8 cellular contexts compared by ENCODE assay signal in the genomic region with DNA sequence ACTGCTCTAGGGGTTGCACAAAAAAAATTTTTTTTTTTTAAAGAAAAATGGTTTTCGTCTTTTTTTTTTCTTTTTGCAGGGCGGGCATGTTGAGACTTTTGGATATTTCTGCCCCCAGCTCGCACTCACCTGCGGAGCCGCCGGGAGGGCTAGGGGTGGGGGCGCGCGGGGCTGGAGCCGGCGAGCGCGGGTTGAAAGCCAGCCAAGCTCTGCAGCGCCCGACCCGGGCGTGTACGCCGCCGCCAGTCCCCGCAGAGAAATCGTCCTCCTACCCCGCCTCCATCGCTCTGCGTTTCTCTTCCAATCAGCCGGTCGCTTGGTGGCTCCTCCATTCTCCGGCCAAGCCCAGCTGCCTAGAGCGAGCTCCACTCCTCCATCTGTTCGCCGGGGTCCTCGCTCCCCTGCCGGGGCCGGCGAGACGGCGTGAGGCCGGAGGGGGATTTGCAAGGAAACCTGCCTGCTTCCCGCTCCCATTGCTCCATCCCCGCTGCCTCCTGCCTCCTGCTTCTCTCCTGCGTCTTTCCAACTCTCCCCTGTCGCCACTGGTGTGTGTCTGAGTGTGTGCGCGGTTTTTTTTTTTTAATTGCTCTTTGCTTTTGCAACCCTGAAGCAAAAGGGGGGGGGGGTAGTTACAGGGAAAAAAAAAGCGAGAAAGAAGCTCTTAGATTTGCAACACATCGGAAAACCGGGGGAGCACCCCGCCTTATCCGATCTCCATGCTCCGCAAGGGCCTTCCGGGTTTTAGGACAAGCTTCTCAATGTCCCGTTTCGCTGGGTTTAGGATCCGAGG.
DNase-seq lines count a peak whose midpoint lies in the region; ATAC-seq and TF ChIP-seq lines count a peak whose summit lies in the region.

No MANE protein-coding gene starts in this region.

- H3K27me3 ChIP-seq in rectal smooth muscle tissue (ENCODE audit: control insufficient read depth, insufficient read depth, low read length) = no peaks in the 10 kb centered on the region

- peaks cover 18% of the 10 kb centered on the region for H3K4me1 ChIP-seq in rectal smooth muscle tissue (ENCODE audit: control insufficient read depth, insufficient read depth, low read length)

- H3K4me3 ChIP-seq in astrocyte of the spinal cord (ENCODE audit: low read depth, low read length) (peak overlapping the region; percentile 81), rectal smooth muscle tissue (ENCODE audit: low read length) (peak overlapping the region; percentile 88)

- peaks cover 7% of the 10 kb centered on the region for H3K36me3 ChIP-seq in rectal smooth muscle tissue (ENCODE audit: control insufficient read depth, insufficient read depth, low read length)

- peak; percentile 45 for DNase-seq in NCI-H2029 treated with DMSO at 0.1 percent for 48 hours (lab: John Stamatoyannopoulos, UW)
- peak; percentile 57 for DNase-seq in T-helper 22 cell (ENCODE audit: low read depth)
- peak; percentile 86 for DNase-seq in astrocyte of the spinal cord (ENCODE audit: low read depth, low spot score)
- DNase-seq in hippocampal formation (lab: John Stamatoyannopoulos, UW) = peak; percentile 75 to 79

- TF ChIP-seq POLR2A in GM15510 (IDR thresholded peaks at IDR 0.05; ENCODE audit: borderline replicate concordance, extremely low read depth, insufficient read length) = peak; percentile 65

- ATAC-seq in GM18498 (IDR thresholded peaks at IDR 0.05; ENCODE audit: unreplicated experiment) = no peak
- ATAC-seq in HG03460 (IDR thresholded peaks at IDR 0.05; ENCODE audit: unreplicated experiment) = no peak

- in situ Hi-C loops in astrocyte of the spinal cord (cut with HindIII; ENCODE audit: low sequenced_read_pairs) = no loop called here

- H3K9ac ChIP-seq in rectal smooth muscle tissue (ENCODE audit: low read length) = peak overlapping the region; percentile 70

- H3K27ac ChIP-seq in rectal smooth muscle tissue (ENCODE audit: low read depth, low read length) = peak overlapping the region; percentile 95

- no peak for TF ChIP-seq CTCF in astrocyte of the spinal cord (IDR thresholded peaks at IDR 0.05; ENCODE audit: low read depth, low read length)
